ENCODE assay signal across 14 cellular contexts in genomic region chr10:84510121-84510520, GRCh38.
DNase-seq lines count a peak whose midpoint lies in the region; FAIRE-seq and TF ChIP-seq lines count a peak whose summit lies in the region.
"Had no signal": no experiment of that assay in that cellular context is flagged by ENCODE, and none has a peak within 500 bp of the region (broad histone marks: within the 10 kb centered on the region; RNA-seq: fewer than 3 reads in every experiment).

No MANE protein-coding gene starts in this region.

- POLR2A ChIA-PET in endothelial cell of umbilical vein (lab: Charles Lee) = interaction anchor here (0.6 kb wide), 1 partner anchor 14 kb away, joined by 4 read pairs; no protein-coding TSS in a partner anchor
- POLR2A ChIA-PET in GM10248 (lab: Yijun Ruan, JAX) = no interaction called here

- peak; percentile 31 for FAIRE-seq in endothelial cell of umbilical vein (lab: Jason Lieb, UNC)
- FAIRE-seq: GM19239, small intestine had no signal

- H3K4me3 ChIP-seq in endothelial cell of umbilical vein (replicated peaks in 1 of 3; ENCODE audit: insufficient read depth in 1 of 3, low read depth in 1 of 3, low read length in 3 of 3) = no peak overlapping the region

- no peaks in the 10 kb centered on the region for H3K27me3 Mint-ChIP-seq in nephron (ENCODE audit: low read depth)
- H3K27me3 Mint-ChIP-seq: activated naive CD8-positive, alpha-beta T cell treated with anti-CD3 and anti-CD28 coated beads, Interleukin-2, amount 10 ng/mL, durations not matched to agents 7 days and 5 days had no signal

- H3K36me3 Mint-ChIP-seq in nephron (ENCODE audit: low read depth) = peaks cover 16% of the 10 kb centered on the region

- TF ChIP-seq POLR2A in endothelial cell of umbilical vein (IDR thresholded peaks at IDR 0.05; ENCODE audit: low read depth, low read length) = no peak

- peak overlapping the region; percentile 54 for H3K4me2 ChIP-seq in endothelial cell of umbilical vein (ENCODE audit: insufficient read depth, low read length)

- peak overlapping the region; percentile 94 for H3K27ac ChIP-seq in endothelial cell of umbilical vein (ENCODE audit: insufficient read depth, low read depth, low read length)

- H3K36me3 ChIP-seq in endothelial cell of umbilical vein (ENCODE audit: control insufficient read depth in 2 of 2, extremely low read depth in 1 of 2, insufficient read depth in 2 of 2, low read length in 2 of 2) = peaks cover 0 to 7% of the 10 kb centered on the region in 2 experiments

- H3K9me1 ChIP-seq in endothelial cell of umbilical vein (replicated peaks; ENCODE audit: control insufficient read depth, extremely low read depth, insufficient read depth, low read length) = no peaks in the 10 kb centered on the region

- CTCF ChIA-PET in endothelial cell of umbilical vein (lab: Charles Lee) (interaction anchor here (1.0 to 3.7 kb wide), 16 partner anchors 9 to 253 kb away, joined by 3 to 26 read pairs (median 6); no protein-coding TSS in a partner anchor), GM10248 (lab: Yijun Ruan, JAX) (interaction anchor here (1.1 to 2.9 kb wide), 6 partner anchors 11 to 243 kb away, joined by 3 to 10 read pairs (median 6); no protein-coding TSS in a partner anchor)

- DNase-seq in EH (ENCODE audit: low read depth) (peak; percentile 81), NCI-H226 (peak; percentile 50), endothelial cell of umbilical vein (ENCODE audit: low read depth, low spot score) (peak; percentile 86), NCI-H1436 (lab: John Stamatoyannopoulos, UW) (no peak), GM10248 (ENCODE audit: extremely low spot score) (no peak), nucleus accumbens (lab: John Stamatoyannopoulos, UW) (no peak), DMS79 treated with DMSO at 0.1 percent for 48 hours (lab: John Stamatoyannopoulos, UW) (no peak)
- DNase-seq: activated naive CD8-positive, alpha-beta T cell treated with anti-CD3 and anti-CD28 coated beads, Interleukin-2, amount 10 ng/mL, durations not matched to agents 7 days and 5 days; natural killer cell; NCI-H187 treated with DMSO at 0.1 percent for 48 hours; small intestine had no signal

- no peak overlapping the region for H2AFZ ChIP-seq in endothelial cell of umbilical vein (ENCODE audit: low read depth, low read length)

- H4K20me1 ChIP-seq in endothelial cell of umbilical vein (replicated peaks; ENCODE audit: control insufficient read depth, extremely low read depth, insufficient read depth, low read length) = no peaks in the 10 kb centered on the region

- no peaks in the 10 kb centered on the region for H3K79me2 ChIP-seq in endothelial cell of umbilical vein (ENCODE audit: control insufficient read depth, insufficient read depth, low read length)

- no peaks in the 10 kb centered on the region for H3K9me3 Mint-ChIP-seq in nephron
- H3K9me3 Mint-ChIP-seq: activated naive CD8-positive, alpha-beta T cell treated with anti-CD3 and anti-CD28 coated beads, Interleukin-2, amount 10 ng/mL, durations not matched to agents 7 days and 5 days; CD14-positive monocyte; natural killer cell had no signal

- no peak overlapping the region for H3K4me3 Mint-ChIP-seq in nephron
- H3K4me3 Mint-ChIP-seq: activated naive CD8-positive, alpha-beta T cell treated with anti-CD3 and anti-CD28 coated beads, Interleukin-2, amount 10 ng/mL, durations not matched to agents 7 days and 5 days; CD14-positive monocyte; natural killer cell had no signal

- no TSS peak for BruUV-seq in endothelial cell of umbilical vein (replicated peaks; lab: Mats Ljungman, UMichigan)

- H3K27ac Mint-ChIP-seq in nephron = peak overlapping the region; percentile 6 to 95 (median 70)
- H3K27ac Mint-ChIP-seq: activated naive CD8-positive, alpha-beta T cell treated with anti-CD3 and anti-CD28 coated beads, Interleukin-2, amount 10 ng/mL, durations not matched to agents 7 days and 5 days; CD14-positive monocyte had no signal

- H3K9ac ChIP-seq in endothelial cell of umbilical vein (replicated peaks; ENCODE audit: extremely low read depth, insufficient read depth, low read length) = peak overlapping the region; percentile 67

- H3K9me3 ChIP-seq in endothelial cell of umbilical vein (replicated peaks; ENCODE audit: control insufficient read depth, insufficient read depth, low read length) = no peaks in the 10 kb centered on the region

- peaks cover 19% of the 10 kb centered on the region for H3K4me1 Mint-ChIP-seq in nephron
- H3K4me1 Mint-ChIP-seq: activated naive CD8-positive, alpha-beta T cell treated with anti-CD3 and anti-CD28 coated beads, Interleukin-2, amount 10 ng/mL, durations not matched to agents 7 days and 5 days; CD14-positive monocyte had no signal

- intact Hi-C loops in endothelial cell of umbilical vein (cut with micrococcal nuclease) = loop anchor here (2.0 kb wide), 1 partner anchor 79 kb away; no protein-coding TSS in a partner anchor

- peaks cover 40% of the 10 kb centered on the region for H3K4me1 ChIP-seq in endothelial cell of umbilical vein (ENCODE audit: control insufficient read depth, extremely low read depth, insufficient read depth, low read length)

- H3K27me3 ChIP-seq in endothelial cell of umbilical vein (ENCODE audit: control insufficient read depth in 2 of 2, insufficient read depth in 2 of 2, low read length in 2 of 2) = no peaks in the 10 kb centered on the region

- dilution Hi-C loops in endothelial cell of umbilical vein (cut with MboI; ENCODE audit: extremely low pct_ligation_motif_present, low sequenced_read_pairs) = no loop called here

- TF ChIP-seq CTCF in endothelial cell of umbilical vein (IDR thresholded peaks at IDR 0.05; ENCODE audit: extremely low read depth in 1 of 2, insufficient read depth in 1 of 2, low read depth in 1 of 2, low read length in 2 of 2) = no peak
- TF ChIP-seq CTCF in nephron (IDR thresholded peaks at IDR 0.05; ENCODE audit: unreplicated experiment in 3 of 3) = no peak
- no peak for TF ChIP-seq CTCF in GM10248 (IDR thresholded peaks at IDR 0.05; ENCODE audit: control extremely low read depth, extremely low read depth, low read depth, missing control alignments)

TF ChIP-seq in endothelial cell of umbilical vein, 7 proteins besides CTCF, POLR2A, EP300 and RAD21:
- TF ChIP-seq JUN (IDR thresholded peaks at IDR 0.05; ENCODE audit: borderline replicate concordance, insufficient read depth, insufficient read length, low read depth) (peak; percentile 59), MAX (IDR thresholded peaks at IDR 0.05; ENCODE audit: insufficient read depth, insufficient read length) (no peak)
TF ChIP-seq in endothelial cell of umbilical vein: peak in this region for 1.

Comparison
In these comparisons a context has a peak if more than half of its experiments do, and no peak if none do; other contexts are left out.
1. DNase-seq: peak in EH (single experiment), NCI-H226 (single experiment) and endothelial cell of umbilical vein (single experiment); none in NCI-H1436 (single experiment), GM10248 (single experiment), nucleus accumbens (0 of 56) and DMS79 treated with DMSO at 0.1 percent for 48 hours (single experiment).